ENCODE assay signal across 23 cellular contexts in genomic region chr20:34213213-34213612, GRCh38. TPM values are rescaled to one million over a fixed set of nuclear protein-coding genes. Genes with fewer than 3 reads are reported as not detected.
"Had no signal": no experiment of that assay in that cellular context is flagged by ENCODE, and none has a peak within 500 bp of the region (broad histone marks: within the 10 kb centered on the region; RNA-seq: fewer than 3 reads in every experiment).

No MANE protein-coding gene starts in this region.

- ATAC-seq: Panc1, PC-3 had no signal

- H3K4me2 ChIP-seq: SK-N-SH had no signal

- H3K27ac ChIP-seq: HL-60, RWPE1 had no signal

- H3K27me3 ChIP-seq: MG63 had no signal

- H3K36me3 ChIP-seq: MG63 had no signal

- H3K4me3 ChIP-seq: MG63 had no signal

- H3K9ac ChIP-seq: SK-N-SH had no signal

- DNase-seq: Karpas-422, KG1, MG63, NCI-H1092, NCI-H1105 treated with DMSO at 0.1 percent for 48 hours, NCI-H1417 treated with DMSO at 0.1 percent for 48 hours, NCI-H146, NCI-H1694 treated with DMSO at 0.1 percent for 48 hours, NCI-H1930, NCI-H2081, NCI-H2107, NCI-H2227 treated with DMSO at 0.1 percent for 48 hours, NCI-H524, NCI-H526 treated with DMSO at 0.1 percent for 48 hours, NCI-H748 treated with DMSO at 0.1 percent for 48 hours, PC-3, SHP77, SK-N-SH had no signal

RNA-seq across cellular contexts. Expression of gene ASIP, which starts 28.0 kb away (rescaled TPM):
- total RNA-seq: HT-29, NCI-H460, PC-3 had no signal
